ENCODE assay signal across 1 cellular context in the genomic region with DNA sequence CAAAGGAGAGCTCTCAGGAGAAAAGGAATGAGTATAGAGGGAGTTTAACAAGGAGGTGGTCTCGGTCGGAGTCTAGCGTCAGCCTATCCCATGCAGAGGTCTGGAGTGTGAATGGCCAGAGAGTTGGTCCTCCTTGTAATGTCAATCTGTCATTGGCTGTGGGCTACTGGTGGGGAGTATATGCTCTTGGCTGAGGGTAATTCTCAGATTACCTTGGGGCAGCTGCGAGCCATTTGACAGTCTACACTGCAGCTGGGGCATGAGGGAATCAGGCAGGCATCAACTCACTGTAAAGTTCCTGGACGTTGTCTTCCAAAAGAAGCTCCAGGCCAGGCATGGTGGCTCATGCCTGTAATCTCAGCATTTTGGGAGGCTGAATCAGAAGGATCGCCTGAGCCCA.
TF ChIP-seq lines count a peak whose summit lies in the region.

No MANE protein-coding gene starts in this region.

TF ChIP-seq in SK-N-SH treated with all-trans-retinoic acid at 6 μM for 48 hours, 23 proteins besides CTCF, POLR2A, EP300 and RAD21:
- TF ChIP-seq CSRNP3 (CRISPR knock-in tag; IDR thresholded peaks at IDR 0.05) = no peak
- no peak for TF ChIP-seq OSR1 (CRISPR knock-in tag; IDR thresholded peaks at IDR 0.05)
- TF ChIP-seq ISL1 (CRISPR knock-in tag; IDR thresholded peaks at IDR 0.05) = no peak
- TF ChIP-seq ZFP30 (CRISPR knock-in tag; IDR thresholded peaks at IDR 0.05) = no peak
- TF ChIP-seq RARB (CRISPR knock-in tag; IDR thresholded peaks at IDR 0.05) = no peak
- TF ChIP-seq, protein P1, sequence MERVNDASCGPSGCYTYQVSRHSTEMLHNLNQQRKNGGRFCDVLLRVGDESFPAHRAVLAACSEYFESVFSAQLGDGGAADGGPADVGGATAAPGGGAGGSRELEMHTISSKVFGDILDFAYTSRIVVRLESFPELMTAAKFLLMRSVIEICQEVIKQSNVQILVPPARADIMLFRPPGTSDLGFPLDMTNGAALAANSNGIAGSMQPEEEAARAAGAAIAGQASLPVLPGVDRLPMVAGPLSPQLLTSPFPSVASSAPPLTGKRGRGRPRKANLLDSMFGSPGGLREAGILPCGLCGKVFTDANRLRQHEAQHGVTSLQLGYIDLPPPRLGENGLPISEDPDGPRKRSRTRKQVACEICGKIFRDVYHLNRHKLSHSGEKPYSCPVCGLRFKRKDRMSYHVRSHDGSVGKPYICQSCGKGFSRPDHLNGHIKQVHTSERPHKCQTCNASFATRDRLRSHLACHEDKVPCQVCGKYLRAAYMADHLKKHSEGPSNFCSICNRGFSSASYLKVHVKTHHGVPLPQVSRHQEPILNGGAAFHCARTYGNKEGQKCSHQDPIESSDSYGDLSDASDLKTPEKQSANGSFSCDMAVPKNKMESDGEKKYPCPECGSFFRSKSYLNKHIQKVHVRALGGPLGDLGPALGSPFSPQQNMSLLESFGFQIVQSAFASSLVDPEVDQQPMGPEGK (CRISPR knock-in tag; IDR thresholded peaks at IDR 0.05; ENCODE audit: borderline replicate concordance) = no peak
- no peak for TF ChIP-seq ESRRG (CRISPR knock-in tag; IDR thresholded peaks at IDR 0.05)
- TF ChIP-seq ZFP3 (CRISPR knock-in tag; IDR thresholded peaks at IDR 0.05) = no peak
- no peak for TF ChIP-seq POU6F1 (CRISPR knock-in tag; IDR thresholded peaks at IDR 0.05; ENCODE audit: borderline replicate concordance, low read depth)
- no peak for TF ChIP-seq ZNF565 (CRISPR knock-in tag; conservative IDR thresholded peaks at IDR 0.05; ENCODE audit: low read depth)
- TF ChIP-seq TSHZ2 (CRISPR knock-in tag; IDR thresholded peaks at IDR 0.05) = no peak
- TF ChIP-seq TOX (CRISPR knock-in tag; IDR thresholded peaks at IDR 0.05; ENCODE audit: borderline replicate concordance) = no peak
- TF ChIP-seq BACH2 (CRISPR knock-in tag; IDR thresholded peaks at IDR 0.05; ENCODE audit: borderline replicate concordance) = no peak
- TF ChIP-seq TCF4 (CRISPR knock-in tag; IDR thresholded peaks at IDR 0.05; ENCODE audit: borderline replicate concordance) = no peak
- no peak for TF ChIP-seq ZNF70 (CRISPR knock-in tag; IDR thresholded peaks at IDR 0.05)
- TF ChIP-seq SNAI2 (CRISPR knock-in tag; IDR thresholded peaks at IDR 0.05) = no peak
- no peak for TF ChIP-seq GLIS3 (CRISPR knock-in tag; IDR thresholded peaks at IDR 0.05)
- no peak for TF ChIP-seq PPARA (CRISPR knock-in tag; IDR thresholded peaks at IDR 0.05; ENCODE audit: borderline replicate concordance)
- no peak for TF ChIP-seq ZC3H10 (CRISPR knock-in tag; IDR thresholded peaks at IDR 0.05)
TF ChIP-seq in SK-N-SH treated with all-trans-retinoic acid at 6 μM for 48 hours: peak in this region for 0.
